18 cellular contexts compared by ENCODE assay signal in the genomic region with DNA sequence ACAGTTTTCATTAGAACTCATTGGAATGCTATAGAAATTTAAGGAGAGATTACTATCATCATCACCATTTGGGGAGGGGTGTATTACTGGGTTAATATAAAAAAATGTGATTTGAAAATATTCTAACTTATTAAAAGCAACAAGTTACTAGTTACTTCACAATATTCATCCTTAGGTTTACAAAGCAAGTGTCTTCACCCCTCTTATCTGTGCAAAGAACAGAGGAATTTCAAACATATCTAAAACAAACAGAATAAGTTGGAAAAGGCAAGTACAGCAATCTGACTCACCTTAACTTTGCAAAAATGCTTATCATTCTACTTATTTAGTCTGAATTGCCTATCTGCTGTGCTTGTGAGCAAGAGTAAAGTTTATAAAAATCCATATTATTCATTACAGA. TPM values are rescaled to one million over a fixed set of nuclear protein-coding genes. Genes with fewer than 3 reads are reported as not detected.
DNase-seq lines count a peak whose midpoint lies in the region; ATAC-seq, FAIRE-seq and TF ChIP-seq lines count a peak whose summit lies in the region.
"Had no signal": no experiment of that assay in that cellular context is flagged by ENCODE, and none has a peak within 500 bp of the region (broad histone marks: within the 10 kb centered on the region; RNA-seq: fewer than 3 reads in every experiment).

No MANE protein-coding gene starts in this region.

- H3K9ac ChIP-seq in IMR-90 (ENCODE audit: low read depth, low read length), result no peak overlapping the region

- H3K14ac ChIP-seq in IMR-90 (replicated peaks; ENCODE audit: low read depth, low read length), result no peak overlapping the region

- no peak overlapping the region for H3K4me2 ChIP-seq in IMR-90 (ENCODE audit: low read depth, low read length)

- no peak overlapping the region for H2BK15ac ChIP-seq in IMR-90 (ENCODE audit: low read depth, low read length)

- no peaks in the 10 kb centered on the region for H3K9me3 Mint-ChIP-seq in chondrocyte (ENCODE audit: low read depth)
- no peaks in the 10 kb centered on the region for H3K9me3 Mint-ChIP-seq in mesothelial cell of epicardium
- H3K9me3 Mint-ChIP-seq: CD4-positive, alpha-beta memory T cell had no signal

- POLR2A ChIA-PET in IMR-90 (lab: Charles Lee; ENCODE audit: unreplicated experiment), result no interaction called here

- no peak overlapping the region for H3K4ac ChIP-seq in IMR-90 (ENCODE audit: low read depth, low read length)

- H3K4me3 ChIP-seq in IMR-90 (ENCODE audit: insufficient read depth, low read depth, low read length), result no peak overlapping the region
- H3K4me3 ChIP-seq: HAP-1 had no signal

- no peaks in the 10 kb centered on the region for H3K9me3 ChIP-seq in IMR-90 (ENCODE audit: control insufficient read depth, insufficient read depth, low read length)
- H3K9me3 ChIP-seq: BE2C had no signal

- intact Hi-C loops in IMR-90 (cut with micrococcal nuclease), result no loop called here

- peaks cover 85% of the 10 kb centered on the region for H3K4me1 Mint-ChIP-seq in chondrocyte (ENCODE audit: low read depth)
- peaks cover 62% of the 10 kb centered on the region for H3K4me1 Mint-ChIP-seq in mesothelial cell of epicardium

- TF ChIP-seq CTCF in IMR-90 (conservative IDR thresholded peaks at IDR 0.05; ENCODE audit: low read depth, low read length), result no peak
- TF ChIP-seq CTCF in chondrocyte (IDR thresholded peaks at IDR 0.05), result no peak
- TF ChIP-seq CTCF in mesothelial cell of epicardium (IDR thresholded peaks at IDR 0.05; ENCODE audit: unreplicated experiment), result no peak

- no peak for FAIRE-seq in frontal cortex (lab: Jason Lieb, UNC)
- FAIRE-seq: A204.1, GM19239, HTR-8/SVneo had no signal

- no peak overlapping the region for H4K5ac ChIP-seq in IMR-90 (ENCODE audit: low read depth, low read length)

- no peak overlapping the region for H2AFZ ChIP-seq in IMR-90 (replicated peaks; ENCODE audit: low read length, poor library complexity)

- H2AK5ac ChIP-seq in IMR-90 (ENCODE audit: low read depth, low read length), result no peak overlapping the region

- H3K4me1 ChIP-seq in IMR-90 (ENCODE audit: control insufficient read depth, insufficient read depth, low read length), result peaks cover 11% of the 10 kb centered on the region
- H3K4me1 ChIP-seq: BE2C had no signal

- H3K36me3 Mint-ChIP-seq in chondrocyte (ENCODE audit: low read depth) (peaks cover 8% of the 10 kb centered on the region), mesothelial cell of epicardium (peaks cover 11% of the 10 kb centered on the region)
- H3K36me3 Mint-ChIP-seq: CD4-positive, alpha-beta memory T cell had no signal

- peak overlapping the region; percentile 69 for H3K27ac Mint-ChIP-seq in chondrocyte (ENCODE audit: unreplicated experiment)
- peak overlapping the region; percentile 84 for H3K27ac Mint-ChIP-seq in mesothelial cell of epicardium
- H3K27ac Mint-ChIP-seq: CD4-positive, alpha-beta memory T cell had no signal

- no peak overlapping the region for H4K91ac ChIP-seq in IMR-90 (ENCODE audit: insufficient read depth, low read depth, low read length)

- no peak overlapping the region for H3K27ac ChIP-seq in IMR-90 (ENCODE audit: insufficient read depth, low read length)
- H3K27ac ChIP-seq: C4-2B had no signal

- no TSS peak for BruUV-seq in IMR-90 (replicated peaks; lab: Mats Ljungman, UMichigan)

- no peak overlapping the region for H3K23ac ChIP-seq in IMR-90 (ENCODE audit: low read depth, low read length)

- CTCF ChIA-PET in IMR-90 (lab: Yijun Ruan, JAX), result no interaction called here

- no peak overlapping the region for H2BK20ac ChIP-seq in IMR-90 (ENCODE audit: low read depth, low read length)

- no peak overlapping the region for H3K56ac ChIP-seq in IMR-90 (ENCODE audit: extremely low read depth, insufficient read depth, low read length)

- no peak for TF ChIP-seq RAD21 in IMR-90 (IDR thresholded peaks at IDR 0.05; ENCODE audit: low read length)

- H3K27me3 ChIP-seq in IMR-90 (ENCODE audit: control insufficient read depth, insufficient read depth, low read length), result no peaks in the 10 kb centered on the region
- H3K27me3 ChIP-seq: BE2C had no signal

- H3K27me3 Mint-ChIP-seq in chondrocyte (ENCODE audit: low read depth), result no peaks in the 10 kb centered on the region
- H3K27me3 Mint-ChIP-seq in mesothelial cell of epicardium (ENCODE audit: low read depth), result no peaks in the 10 kb centered on the region
- H3K27me3 Mint-ChIP-seq: CD4-positive, alpha-beta memory T cell had no signal

- no peak overlapping the region for H3K4me3 Mint-ChIP-seq in chondrocyte (ENCODE audit: unreplicated experiment)
- no peak overlapping the region for H3K4me3 Mint-ChIP-seq in mesothelial cell of epicardium
- H3K4me3 Mint-ChIP-seq: CD4-positive, alpha-beta memory T cell had no signal

- DNase-seq in IMR-90 (peak; percentile 51), chondrocyte (ENCODE audit: low spot score) (no peak), mesothelial cell of epicardium (ENCODE audit: low spot score in 2 of 2, unreplicated experiment in 2 of 2) (no peak), inferior parietal cortex (ENCODE audit: extremely low spot score) (no peak), HT-29 (ENCODE audit: low spot score) (no peak), frontal cortex (ENCODE audit: low spot score in 2 of 2) (no peak), GM03348 (ENCODE audit: low spot score) (no peak)
- DNase-seq: BE2C; CD4-positive, alpha-beta memory T cell; COR-L47; DND-41; GDM1; GOT3 had no signal

- peaks cover 23 to 45% of the 10 kb centered on the region in 2 experiments for H3K79me1 ChIP-seq in IMR-90 (ENCODE audit: low read depth in 1 of 2, low read length in 2 of 2)

- no peaks in the 10 kb centered on the region for H4K20me1 ChIP-seq in IMR-90 (ENCODE audit: insufficient read depth, low read length)

- H3K18ac ChIP-seq in IMR-90 (ENCODE audit: low read depth, low read length), result no peak overlapping the region

- in situ Hi-C loops in IMR-90 (cut with MboI; ENCODE audit: low sequenced_read_pairs), result no loop called here

- H3K9me1 ChIP-seq in IMR-90 (ENCODE audit: insufficient read depth, low read length), result peaks cover 5% of the 10 kb centered on the region

- no peak overlapping the region for H2AK9ac ChIP-seq in IMR-90 (replicated peaks; ENCODE audit: low read depth, low read length, poor library complexity)

- H3K36me3 ChIP-seq in IMR-90 (ENCODE audit: control insufficient read depth, insufficient read depth, low read length), result peaks cover under 1% of the 10 kb centered on the region; the same call in 1 of the 2 replicates
- H3K36me3 ChIP-seq: BE2C, HAP-1 had no signal

- dilution Hi-C loops in IMR-90 (cut with HindIII; ENCODE audit: low sequenced_read_pairs, unreplicated experiment), result no loop called here

- no peak overlapping the region for H4K8ac ChIP-seq in IMR-90 (ENCODE audit: low read depth in 2 of 2, low read length in 2 of 2)

- ATAC-seq in IMR-90 (ENCODE audit: low read depth), result peak; percentile 63

- H2BK120ac ChIP-seq in IMR-90 (ENCODE audit: low read depth, low read length), result no peak overlapping the region

- no peak for TF ChIP-seq POLR2A in IMR-90 (IDR thresholded peaks at IDR 0.05; ENCODE audit: low read depth, low read length)

- no peak overlapping the region for H2BK5ac ChIP-seq in IMR-90 (ENCODE audit: low read depth, low read length, poor library complexity, severe bottlenecking)

TF ChIP-seq in IMR-90, 13 proteins besides CTCF, POLR2A, EP300 and RAD21:
- 0 out of 2 replicates have a peak, but pooled peaks have one; percentile 34 for TF ChIP-seq MAFK (IDR thresholded peaks at IDR 0.05; ENCODE audit: low read depth, low read length)
- no peak for TF ChIP-seq SMC3 (IDR thresholded peaks at IDR 0.05; ENCODE audit: low read depth, low read length)
- no peak for TF ChIP-seq CHD1 (IDR thresholded peaks at IDR 0.05; ENCODE audit: low read depth, low read length)
TF ChIP-seq in IMR-90: peak in this region for 1.

RNA-seq across cellular contexts. Expression of gene DCBLD1, which starts 32.9 kb away (rescaled TPM):
- total RNA-seq in IMR-90 (2012; rRNA removed) (27.8 and 30.0 TPM in 2 replicates), chondrocyte (32.2 to 39.3 TPM (median 33.3 TPM) in 3 replicates), mesothelial cell of epicardium (30.1 to 34.5 TPM (median 30.8 TPM) in 3 replicates), frontal cortex (3.7 TPM)
- polyA plus RNA-seq in IMR-90 (2012; rRNA removed), result 20.1 and 21.1 TPM in 2 replicates
- 8.5 and 14.8 TPM in 2 replicates for polyA plus RNA-seq in IMR-90 (2012; cell fraction: cytosol; rRNA removed)
- polyA plus RNA-seq in IMR-90 (2012; cell fraction: nucleus; rRNA removed; ENCODE audit: low replicate concordance), result 34.3 and 36.6 TPM in 2 replicates
- 18.8 and 24.4 TPM in 2 replicates for total RNA-seq in HT-29 (2014; rRNA removed; shearing (Covaris generic))
